ENCODE assay signal across 17 cellular contexts in genomic region chr4:137370206-137370633, GRCh38.
DNase-seq lines count a peak whose midpoint lies in the region; ATAC-seq and TF ChIP-seq lines count a peak whose summit lies in the region.
"Had no signal": no experiment of that assay in that cellular context is flagged by ENCODE, and none has a peak within 500 bp of the region (broad histone marks: within the 10 kb centered on the region; RNA-seq: fewer than 3 reads in every experiment).

No MANE protein-coding gene starts in this region.

- H3K27me3 ChIP-seq in ascending aorta, result no peaks in the 10 kb centered on the region
- H3K27me3 ChIP-seq in foreskin keratinocyte, result no peaks in the 10 kb centered on the region
- no peaks in the 10 kb centered on the region for H3K27me3 ChIP-seq in vagina
- no peaks in the 10 kb centered on the region for H3K27me3 ChIP-seq in esophagus squamous epithelium
- H3K27me3 ChIP-seq: dorsolateral prefrontal cortex, heart right ventricle, neural progenitor cell had no signal

- WGBS in esophagus squamous epithelium, 2 donors, result 31 to 45% methylated on average over 3 of the region's 3 CpGs

- H3K4me3 ChIP-seq in ascending aorta, result no peak overlapping the region
- no peak overlapping the region for H3K4me3 ChIP-seq in vagina
- no peak overlapping the region for H3K4me3 ChIP-seq in esophagus squamous epithelium
- H3K4me3 ChIP-seq: dorsolateral prefrontal cortex, heart right ventricle, neural progenitor cell had no signal

- H3K4me1 ChIP-seq in ascending aorta (peaks cover 0 to 14% of the 10 kb centered on the region in 2 donors), foreskin keratinocyte (peaks cover 18% of the 10 kb centered on the region), vagina (peaks cover 6% of the 10 kb centered on the region), esophagus squamous epithelium (peaks cover 0 to 5% (median 3%) of the 10 kb centered on the region in 3 donors)
- H3K4me1 ChIP-seq: neural progenitor cell had no signal

- H3K9me3 ChIP-seq in ascending aorta, result no peaks in the 10 kb centered on the region
- no peaks in the 10 kb centered on the region for H3K9me3 ChIP-seq in vagina
- no peaks in the 10 kb centered on the region for H3K9me3 ChIP-seq in esophagus squamous epithelium
- H3K9me3 ChIP-seq: heart right ventricle had no signal

- H3K36me3 ChIP-seq in ascending aorta (no peaks in the 10 kb centered on the region), vagina (no peaks in the 10 kb centered on the region), esophagus squamous epithelium (no peaks in the 10 kb centered on the region)
- H3K36me3 ChIP-seq: heart right ventricle, neural progenitor cell had no signal

- ATAC-seq in foreskin keratinocyte, result peak; percentile 79
- ATAC-seq in HG03039 (IDR thresholded peaks at IDR 0.05; ENCODE audit: unreplicated experiment), result no peak
- ATAC-seq: heart right ventricle had no signal

- TF ChIP-seq CTCF in ascending aorta (IDR thresholded peaks at IDR 0.05) (no peak), foreskin keratinocyte (conservative IDR thresholded peaks at IDR 0.05) (no peak), vagina (IDR thresholded peaks at IDR 0.05) (no peak), esophagus squamous epithelium (IDR thresholded peaks at IDR 0.05) (no peak)

- intact Hi-C loops in ascending aorta (cut with DNase I), result loop anchor here (10.0 kb wide), 2 partner anchors 245 to 325 kb away; no protein-coding TSS in a partner anchor
- intact Hi-C loops in vagina (cut with DNase I), result no loop called here
- intact Hi-C loops in esophagus squamous epithelium (cut with DNase I), result no loop called here

- no peak for TF ChIP-seq POLR2A in vagina (IDR thresholded peaks at IDR 0.05)
- TF ChIP-seq POLR2A in esophagus squamous epithelium (IDR thresholded peaks at IDR 0.05), result no peak

- peak; percentile 40 for DNase-seq in DMS53 (lab: John Stamatoyannopoulos, UW)
- no peak for DNase-seq in DMS53 treated with DMSO at 0.1 percent for 48 hours (lab: John Stamatoyannopoulos, UW; ENCODE audit: unreplicated experiment)
- DNase-seq in ascending aorta (ENCODE audit: low spot score in 2 of 2), result no peak
- peak; percentile 92 to 93 for DNase-seq in foreskin keratinocyte
- DNase-seq in vagina (ENCODE audit: extremely low spot score in 2 of 2), result no peak
- DNase-seq in NCI-H774 (lab: John Stamatoyannopoulos, UW), result no peak
- DNase-seq in esophagus squamous epithelium (lab: John Stamatoyannopoulos, UW), result no peak
- DNase-seq: activated CD4-positive, alpha-beta T cell treated with anti-CD3 and anti-CD28 coated beads for 1 hour; activated T-cell treated with anti-CD3 and anti-CD28 coated beads, Interleukin-2, amount 50 U/mL, for 1 hour; COR-L47; dorsolateral prefrontal cortex; heart right ventricle; NCI-H1417 treated with DMSO at 0.1 percent for 48 hours; substantia nigra had no signal

- H3K27ac ChIP-seq in ascending aorta (peak overlapping the region; percentile 8 to 32), foreskin keratinocyte (no peak overlapping the region), vagina (peak overlapping the region; percentile 4), esophagus squamous epithelium (peak overlapping the region in 1 of 4 donors; percentile 7)
- H3K27ac ChIP-seq: 22Rv1, dorsolateral prefrontal cortex, heart right ventricle, neural progenitor cell had no signal

Comparison
In these comparisons a context has a peak if more than half of its experiments do, and no peak if none do; other contexts are left out.
1. DNase-seq: peak in DMS53 (single experiment) and foreskin keratinocyte (2 of 2); none in DMS53 treated with DMSO at 0.1 percent for 48 hours (single experiment), ascending aorta (0 of 2), vagina (0 of 2), NCI-H774 (single experiment) and esophagus squamous epithelium (single experiment).